25 cellular contexts compared by ENCODE assay signal in genomic region chr16:66848172-66848571, GRCh38. TPM values are rescaled to one million over a fixed set of nuclear protein-coding genes. Genes with fewer than 3 reads are reported as not detected.
A peak's percentile ranks its signal among the peaks of the same experiment; 100 is the strongest.
DNase-seq lines count a peak whose midpoint lies in the region; ATAC-seq lines count a peak whose summit lies in the region.
"Had no signal": no experiment of that assay in that cellular context is flagged by ENCODE, and none has a peak within 500 bp of the region (broad histone marks: within the 10 kb centered on the region; RNA-seq: fewer than 3 reads in every experiment).

No MANE protein-coding gene starts in this region.

- no peak overlapping the region for H3K27ac Mint-ChIP-seq in activated CD4-positive, alpha-beta T cell treated with anti-CD3 and anti-CD28 coated beads for 36 hours
- no peak overlapping the region for H3K27ac Mint-ChIP-seq in activated CD4-positive, alpha-beta T cell treated with anti-CD3 and anti-CD28 coated beads, Interleukin-2, amount 10 ng/mL, durations not matched to agents 7 days and 5 days
- no peak overlapping the region for H3K27ac Mint-ChIP-seq in activated naive CD4-positive, alpha-beta T cell treated with anti-CD3 and anti-CD28 coated beads, Interleukin-2, amount 10 ng/mL, durations not matched to agents 7 days and 5 days
- H3K27ac Mint-ChIP-seq in activated T-helper 2 cell treated with anti-CD3 and anti-CD28 coated beads, Interferon-gamma antibody, Interleukin-2, Interleukin-4, amounts not matched to agents 10 μg/mL and 5 μg/mL and 100 μg/mL, durations not matched to agents 14 hours and 24 hours and 36 hours: peak overlapping the region; percentile 29
- H3K27ac Mint-ChIP-seq: CD4-positive, CD25-positive, alpha-beta regulatory T cell had no signal

- CTCF ChIA-PET in activated CD4-positive, alpha-beta T cell treated with anti-CD3 and anti-CD28 coated beads for 36 hours (lab: Charles Lee): interaction anchor here (1.6 to 4.4 kb wide), 2 partner anchors 19 kb away, joined by 8 to 27 read pairs; partner anchors contain the start of gene NAE1
- CTCF ChIA-PET in activated CD4-positive, alpha-beta T cell treated with anti-CD3 and anti-CD28 coated beads, Interleukin-2, amount 10 ng/mL, durations not matched to agents 7 days and 5 days (lab: Charles Lee): interaction anchor here (0.9 to 4.8 kb wide), 3 partner anchors 17 to 96 kb away, joined by 3 to 36 read pairs (median 28); partner anchors contain the start of genes DYNC1LI2 and NAE1
- CTCF ChIA-PET in activated naive CD4-positive, alpha-beta T cell treated with anti-CD3 and anti-CD28 coated beads, Interleukin-2, amount 10 ng/mL, durations not matched to agents 7 days and 5 days (lab: Charles Lee): interaction anchor here (4.5 to 8.7 kb wide), 2 partner anchors 18 to 20 kb away, joined by 30 to 44 read pairs; partner anchors contain the start of gene NAE1

- H3K4me3 Mint-ChIP-seq in activated CD4-positive, alpha-beta T cell treated with anti-CD3 and anti-CD28 coated beads for 36 hours: no peak overlapping the region
- H3K4me3 Mint-ChIP-seq in activated CD4-positive, alpha-beta T cell treated with anti-CD3 and anti-CD28 coated beads, Interleukin-2, amount 10 ng/mL, durations not matched to agents 7 days and 5 days: no peak overlapping the region
- H3K4me3 Mint-ChIP-seq in activated naive CD4-positive, alpha-beta T cell treated with anti-CD3 and anti-CD28 coated beads, Interleukin-2, amount 10 ng/mL, durations not matched to agents 7 days and 5 days: no peak overlapping the region
- H3K4me3 Mint-ChIP-seq in activated T-helper 2 cell treated with anti-CD3 and anti-CD28 coated beads, Interferon-gamma antibody, Interleukin-2, Interleukin-4, amounts not matched to agents 10 μg/mL and 5 μg/mL and 100 μg/mL, durations not matched to agents 14 hours and 24 hours and 36 hours (ENCODE audit: low read depth): no peak overlapping the region
- H3K4me3 Mint-ChIP-seq: CD4-positive, CD25-positive, alpha-beta regulatory T cell had no signal

- no peak for DNase-seq in activated CD4-positive, alpha-beta T cell treated with anti-CD3 and anti-CD28 coated beads for 36 hours
- DNase-seq in activated CD4-positive, alpha-beta T cell treated with anti-CD3 and anti-CD28 coated beads, Interleukin-2, amount 10 ng/mL, durations not matched to agents 7 days and 5 days: no peak
- DNase-seq in activated naive CD4-positive, alpha-beta T cell treated with anti-CD3 and anti-CD28 coated beads, Interleukin-2, amount 10 ng/mL, durations not matched to agents 7 days and 5 days: peak; percentile 10
- no peak for DNase-seq in activated naive CD4-positive, alpha-beta T cell (lab: John Stamatoyannopoulos, UW)
- no peak for DNase-seq in activated T-helper 2 cell treated with anti-CD3 and anti-CD28 coated beads, Interferon-gamma antibody, Interleukin-2, Interleukin-4, amounts not matched to agents 10 μg/mL and 5 μg/mL and 100 μg/mL, durations not matched to agents 14 hours and 24 hours and 36 hours (ENCODE audit: low spot score)
- DNase-seq in dermis blood vessel endothelial cell: no peak
- DNase-seq in occipital lobe (lab: John Stamatoyannopoulos, UW): no peak
- DNase-seq: 8988T; ACHN; BE2C; CD4-positive, CD25-positive, alpha-beta regulatory T cell; DMS153; DND-41; IMR-90; MM.1S; NCI-H2029; NCI-H446; NCI-H524 treated with DMSO at 0.1 percent for 48 hours; NCI-H82; NK-92 treated with Interleukin-12 subunit alpha and Interleukin-12 subunit beta, amount 100 ng/mL, for 24 hours; PC-9 had no signal

- peak; percentile 55 for ATAC-seq in activated CD4-positive, alpha-beta T cell treated with anti-CD3 and anti-CD28 coated beads for 36 hours
- ATAC-seq: HCT116, Right ventricle myocardium inferior had no signal

- POLR2A ChIA-PET in activated CD4-positive, alpha-beta T cell treated with anti-CD3 and anti-CD28 coated beads for 36 hours (lab: Charles Lee): no interaction called here
- POLR2A ChIA-PET in activated CD4-positive, alpha-beta T cell treated with anti-CD3 and anti-CD28 coated beads, Interleukin-2, amount 10 ng/mL, durations not matched to agents 7 days and 5 days (lab: Charles Lee): no interaction called here

- intact Hi-C loops in activated CD4-positive, alpha-beta T cell treated with anti-CD3 and anti-CD28 coated beads for 36 hours (cut with DNase I, micrococcal nuclease): no loop called here
- intact Hi-C loops in activated T-helper 2 cell treated with anti-CD3 and anti-CD28 coated beads, Interferon-gamma antibody, Interleukin-2, Interleukin-4, amounts not matched to agents 10 μg/mL and 5 μg/mL and 100 μg/mL, durations not matched to agents 14 hours and 24 hours and 36 hours (cut with micrococcal nuclease): no loop called here

- H3K9me3 Mint-ChIP-seq in activated CD4-positive, alpha-beta T cell treated with anti-CD3 and anti-CD28 coated beads for 36 hours (ENCODE audit: low read depth): no peaks in the 10 kb centered on the region
- H3K9me3 Mint-ChIP-seq in activated CD4-positive, alpha-beta T cell treated with anti-CD3 and anti-CD28 coated beads, Interleukin-2, amount 10 ng/mL, durations not matched to agents 7 days and 5 days: no peaks in the 10 kb centered on the region
- H3K9me3 Mint-ChIP-seq in activated naive CD4-positive, alpha-beta T cell treated with anti-CD3 and anti-CD28 coated beads, Interleukin-2, amount 10 ng/mL, durations not matched to agents 7 days and 5 days: no peaks in the 10 kb centered on the region
- H3K9me3 Mint-ChIP-seq in activated T-helper 2 cell treated with anti-CD3 and anti-CD28 coated beads, Interferon-gamma antibody, Interleukin-2, Interleukin-4, amounts not matched to agents 10 μg/mL and 5 μg/mL and 100 μg/mL, durations not matched to agents 14 hours and 24 hours and 36 hours: no peaks in the 10 kb centered on the region

- H3K36me3 Mint-ChIP-seq in activated CD4-positive, alpha-beta T cell treated with anti-CD3 and anti-CD28 coated beads for 36 hours (ENCODE audit: low read depth): no peaks in the 10 kb centered on the region
- peaks cover 2% of the 10 kb centered on the region for H3K36me3 Mint-ChIP-seq in activated CD4-positive, alpha-beta T cell treated with anti-CD3 and anti-CD28 coated beads, Interleukin-2, amount 10 ng/mL, durations not matched to agents 7 days and 5 days (ENCODE audit: low read depth)
- H3K36me3 Mint-ChIP-seq in activated naive CD4-positive, alpha-beta T cell treated with anti-CD3 and anti-CD28 coated beads, Interleukin-2, amount 10 ng/mL, durations not matched to agents 7 days and 5 days: no peaks in the 10 kb centered on the region
- no peaks in the 10 kb centered on the region for H3K36me3 Mint-ChIP-seq in activated T-helper 2 cell treated with anti-CD3 and anti-CD28 coated beads, Interferon-gamma antibody, Interleukin-2, Interleukin-4, amounts not matched to agents 10 μg/mL and 5 μg/mL and 100 μg/mL, durations not matched to agents 14 hours and 24 hours and 36 hours (ENCODE audit: low read depth)
- H3K36me3 Mint-ChIP-seq: CD4-positive, CD25-positive, alpha-beta regulatory T cell had no signal

- H3K27me3 Mint-ChIP-seq in activated CD4-positive, alpha-beta T cell treated with anti-CD3 and anti-CD28 coated beads for 36 hours: peaks cover 27% of the 10 kb centered on the region
- H3K27me3 Mint-ChIP-seq in activated CD4-positive, alpha-beta T cell treated with anti-CD3 and anti-CD28 coated beads, Interleukin-2, amount 10 ng/mL, durations not matched to agents 7 days and 5 days: peaks cover 29% of the 10 kb centered on the region
- peaks cover 70% of the 10 kb centered on the region for H3K27me3 Mint-ChIP-seq in activated naive CD4-positive, alpha-beta T cell treated with anti-CD3 and anti-CD28 coated beads, Interleukin-2, amount 10 ng/mL, durations not matched to agents 7 days and 5 days
- H3K27me3 Mint-ChIP-seq in activated T-helper 2 cell treated with anti-CD3 and anti-CD28 coated beads, Interferon-gamma antibody, Interleukin-2, Interleukin-4, amounts not matched to agents 10 μg/mL and 5 μg/mL and 100 μg/mL, durations not matched to agents 14 hours and 24 hours and 36 hours (ENCODE audit: low read depth): peaks cover 27% of the 10 kb centered on the region

- H3K4me1 Mint-ChIP-seq in activated CD4-positive, alpha-beta T cell treated with anti-CD3 and anti-CD28 coated beads for 36 hours: peaks cover 7% of the 10 kb centered on the region
- peaks cover 29% of the 10 kb centered on the region for H3K4me1 Mint-ChIP-seq in activated CD4-positive, alpha-beta T cell treated with anti-CD3 and anti-CD28 coated beads, Interleukin-2, amount 10 ng/mL, durations not matched to agents 7 days and 5 days
- H3K4me1 Mint-ChIP-seq in activated naive CD4-positive, alpha-beta T cell treated with anti-CD3 and anti-CD28 coated beads, Interleukin-2, amount 10 ng/mL, durations not matched to agents 7 days and 5 days: peaks cover 23% of the 10 kb centered on the region
- H3K4me1 Mint-ChIP-seq in activated T-helper 2 cell treated with anti-CD3 and anti-CD28 coated beads, Interferon-gamma antibody, Interleukin-2, Interleukin-4, amounts not matched to agents 10 μg/mL and 5 μg/mL and 100 μg/mL, durations not matched to agents 14 hours and 24 hours and 36 hours (ENCODE audit: low read depth): peaks cover 22% of the 10 kb centered on the region

RNA-seq across cellular contexts. Expression of gene CA7, which starts 4.0 kb away (rescaled TPM):
- total RNA-seq in activated CD4-positive, alpha-beta T cell treated with anti-CD3 and anti-CD28 coated beads for 36 hours: under 1 TPM in 1 of 2 experiments, not detected in 1; 0.16 TPM
- not detected for total RNA-seq in activated CD4-positive, alpha-beta T cell treated with anti-CD3 and anti-CD28 coated beads, Interleukin-2, amount 10 ng/mL, durations not matched to agents 7 days and 5 days
- 0.59 and 1.1 TPM in 2 replicates for total RNA-seq in activated T-helper 2 cell treated with anti-CD3 and anti-CD28 coated beads, Interferon-gamma antibody, Interleukin-2, Interleukin-4, amounts not matched to agents 10 μg/mL and 5 μg/mL and 100 μg/mL, durations not matched to agents 14 hours and 24 hours and 36 hours
- total RNA-seq in dermis blood vessel endothelial cell: not detected in 2 replicates
- total RNA-seq in occipital lobe: not detected
- total RNA-seq: CD4-positive, CD25-positive, alpha-beta regulatory T cell; IMR-90; PC-9; Right ventricle myocardium inferior; RPMI7951 had no signal

RNA-seq across cellular contexts. Expression of gene NAE1, which starts 17.4 kb away (rescaled TPM):
- total RNA-seq in activated CD4-positive, alpha-beta T cell treated with anti-CD3 and anti-CD28 coated beads for 36 hours: 100 to 1,000 TPM; 102 to 125 TPM
- 10 to 100 TPM; 62.5 to 72.6 TPM for total RNA-seq in activated CD4-positive, alpha-beta T cell treated with anti-CD3 and anti-CD28 coated beads, Interleukin-2, amount 10 ng/mL, durations not matched to agents 7 days and 5 days
- total RNA-seq in activated T-helper 2 cell treated with anti-CD3 and anti-CD28 coated beads, Interferon-gamma antibody, Interleukin-2, Interleukin-4, amounts not matched to agents 10 μg/mL and 5 μg/mL and 100 μg/mL, durations not matched to agents 14 hours and 24 hours and 36 hours: 123 and 125 TPM in 2 replicates
- total RNA-seq in dermis blood vessel endothelial cell: 48.8 and 68.7 TPM in 2 replicates
- 113 TPM for total RNA-seq in occipital lobe

RNA-seq across cellular contexts. Expression of gene PDP2, which starts 32.1 kb away (rescaled TPM):
- 10 to 100 TPM; 27.8 to 36.6 TPM for total RNA-seq in activated CD4-positive, alpha-beta T cell treated with anti-CD3 and anti-CD28 coated beads for 36 hours
- total RNA-seq in activated CD4-positive, alpha-beta T cell treated with anti-CD3 and anti-CD28 coated beads, Interleukin-2, amount 10 ng/mL, durations not matched to agents 7 days and 5 days: 10 to 100 TPM; 20.8 to 21.4 TPM
- 40.6 and 40.7 TPM in 2 replicates for total RNA-seq in activated T-helper 2 cell treated with anti-CD3 and anti-CD28 coated beads, Interferon-gamma antibody, Interleukin-2, Interleukin-4, amounts not matched to agents 10 μg/mL and 5 μg/mL and 100 μg/mL, durations not matched to agents 14 hours and 24 hours and 36 hours
- total RNA-seq in dermis blood vessel endothelial cell (12.4 and 15.5 TPM in 2 replicates), occipital lobe (9.2 TPM)

RNA-seq across cellular contexts. Expression of gene TERB1, which starts 46.8 kb away (rescaled TPM):
- total RNA-seq in activated CD4-positive, alpha-beta T cell treated with anti-CD3 and anti-CD28 coated beads for 36 hours: under 1 TPM in 1 of 2 experiments, not detected in 1; 0.14 TPM
- total RNA-seq in activated CD4-positive, alpha-beta T cell treated with anti-CD3 and anti-CD28 coated beads, Interleukin-2, amount 10 ng/mL, durations not matched to agents 7 days and 5 days: under 1 TPM; 0.15 to 0.27 TPM
- total RNA-seq in activated T-helper 2 cell treated with anti-CD3 and anti-CD28 coated beads, Interferon-gamma antibody, Interleukin-2, Interleukin-4, amounts not matched to agents 10 μg/mL and 5 μg/mL and 100 μg/mL, durations not matched to agents 14 hours and 24 hours and 36 hours: 0.34 TPM in 1 of 2 replicates, not detected in the other
- total RNA-seq in dermis blood vessel endothelial cell (0.17 TPM in 1 of 2 replicates, not detected in the other), occipital lobe (0.31 TPM)
- total RNA-seq: H1, IMR-90, PC-9, Right ventricle myocardium inferior, RPMI7951 had no signal
